Comparison of ENCODE assay signal across 8 cellular contexts in the genomic region with DNA sequence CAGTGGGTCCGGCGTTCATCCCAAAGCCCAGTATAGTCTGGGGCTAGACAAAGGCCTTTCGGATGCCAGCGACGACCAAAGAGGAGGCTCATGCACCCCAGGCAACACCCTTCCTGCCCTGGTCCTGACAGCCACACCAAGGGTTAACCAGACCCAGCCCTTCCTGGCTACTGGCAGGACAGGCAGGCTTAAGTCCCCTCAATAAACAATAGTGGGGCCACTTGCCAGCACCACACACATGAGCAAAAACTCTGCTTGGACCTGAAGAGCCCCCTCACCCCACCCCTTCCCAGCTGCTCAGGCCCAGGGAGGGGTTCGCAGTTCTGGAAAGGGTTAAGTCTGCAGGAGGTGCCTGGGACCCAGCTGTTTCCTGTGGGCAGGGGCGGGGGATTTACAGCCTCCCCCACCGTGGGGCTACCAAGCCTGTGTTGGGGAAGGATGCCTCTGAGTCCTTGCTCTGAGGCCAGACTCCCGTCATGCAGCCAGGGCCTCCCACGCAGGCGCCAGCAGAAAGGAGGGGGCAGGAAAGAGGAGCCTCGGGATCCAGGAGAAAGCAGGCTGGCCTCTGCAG. TPM values are rescaled to one million over a fixed set of nuclear protein-coding genes. Genes with fewer than 3 reads are reported as not detected.
A peak's percentile ranks its signal among the peaks of the same experiment; 100 is the strongest.
DNase-seq lines count a peak whose midpoint lies in the region; ATAC-seq and TF ChIP-seq lines count a peak whose summit lies in the region.

No MANE protein-coding gene starts in this region.

- H3K27me3 ChIP-seq in Loucy (ENCODE audit: insufficient read depth, low read length, poor library complexity, severe bottlenecking) (no peaks in the 10 kb centered on the region), muscle layer of colon (ENCODE audit: control insufficient read depth in 1 of 2, insufficient read depth in 2 of 2, low read length in 2 of 2) (no peaks in the 10 kb centered on the region)

- H3K27ac Mint-ChIP-seq in dendritic cell treated with granulocyte-macrophage colony-stimulating factor and Interleukin-4, amounts not matched to agents 40 ng/mL and 50 ng/mL, for 4 days = peak overlapping the region; percentile 22
- no peak overlapping the region for H3K27ac Mint-ChIP-seq in activated CD4-positive, alpha-beta memory T cell treated with anti-CD3 and anti-CD28 coated beads, Interleukin-2, amount 10 ng/mL, durations not matched to agents 7 days and 5 days

- TF ChIP-seq CTCF in AG10803 (conservative IDR thresholded peaks at IDR 0.05; ENCODE audit: low read length) = no peak
- TF ChIP-seq CTCF in Loucy (conservative IDR thresholded peaks at IDR 0.05; ENCODE audit: low read length) = no peak

- H3K4me3 ChIP-seq in AG10803 (ENCODE audit: low read length) = no peak overlapping the region
- peak overlapping the region; percentile 41 for H3K4me3 ChIP-seq in Loucy (ENCODE audit: low read length, poor library complexity, severe bottlenecking)
- no peak overlapping the region for H3K4me3 ChIP-seq in muscle layer of colon (ENCODE audit: low read depth in 1 of 2, low read length in 2 of 2)

- H3K9me3 ChIP-seq in Loucy (ENCODE audit: insufficient read depth, low read depth, low read length) = no peaks in the 10 kb centered on the region
- no peaks in the 10 kb centered on the region for H3K9me3 ChIP-seq in muscle layer of colon (ENCODE audit: low read length)

- H3K36me3 ChIP-seq in Loucy (ENCODE audit: insufficient read depth, low read length) = no peaks in the 10 kb centered on the region
- H3K36me3 ChIP-seq in muscle layer of colon (ENCODE audit: insufficient read depth, low read length) = no peaks in the 10 kb centered on the region

- H3K4me2 ChIP-seq in Loucy (ENCODE audit: low read depth, low read length, poor library complexity, severe bottlenecking) = peak overlapping the region; percentile 81

- peak overlapping the region; percentile 17 for H3K9ac ChIP-seq in Loucy (ENCODE audit: low read depth, low read length, poor library complexity, severe bottlenecking)
- H3K9ac ChIP-seq in muscle layer of colon (ENCODE audit: low read length) = no peak overlapping the region

- H3K4me1 ChIP-seq in Loucy (ENCODE audit: insufficient read depth, low read length, poor library complexity, severe bottlenecking) = peaks cover 29% of the 10 kb centered on the region
- peaks cover 26% of the 10 kb centered on the region for H3K4me1 ChIP-seq in muscle layer of colon (ENCODE audit: insufficient read depth, low read length)

- no peaks in the 10 kb centered on the region for H3K9me3 Mint-ChIP-seq in dendritic cell treated with granulocyte-macrophage colony-stimulating factor and Interleukin-4, amounts not matched to agents 40 ng/mL and 50 ng/mL, for 4 days
- no peaks in the 10 kb centered on the region for H3K9me3 Mint-ChIP-seq in activated CD4-positive, alpha-beta memory T cell treated with anti-CD3 and anti-CD28 coated beads, Interleukin-2, amount 10 ng/mL, durations not matched to agents 7 days and 5 days

- peak; percentile 67 for DNase-seq in AG10803 (ENCODE audit: low read depth)
- no peak for DNase-seq in activated CD4-positive, alpha-beta memory T cell treated with anti-CD3 and anti-CD28 coated beads, Interleukin-2, amount 10 ng/mL, durations not matched to agents 7 days and 5 days
- DNase-seq in foreskin melanocyte = no peak

- CTCF ChIA-PET in activated CD4-positive, alpha-beta memory T cell treated with anti-CD3 and anti-CD28 coated beads, Interleukin-2, amount 10 ng/mL, durations not matched to agents 7 days and 5 days (lab: Charles Lee) = interaction anchor here (3.9 to 8.2 kb wide), 4 partner anchors 15 to 62 kb away, joined by 36 to 153 read pairs (median 92); partner anchors contain the start of gene PHLDA3

- H3K79me2 ChIP-seq in Loucy (ENCODE audit: insufficient read depth, low read length) = no peaks in the 10 kb centered on the region

- H3K27ac ChIP-seq in muscle layer of colon (ENCODE audit: low read depth, low read length) = peak overlapping the region; percentile 54

- peaks cover 51% of the 10 kb centered on the region for H3K4me1 Mint-ChIP-seq in dendritic cell treated with granulocyte-macrophage colony-stimulating factor and Interleukin-4, amounts not matched to agents 40 ng/mL and 50 ng/mL, for 4 days (ENCODE audit: low read depth)
- H3K4me1 Mint-ChIP-seq in activated CD4-positive, alpha-beta memory T cell treated with anti-CD3 and anti-CD28 coated beads, Interleukin-2, amount 10 ng/mL, durations not matched to agents 7 days and 5 days = peaks cover 49% of the 10 kb centered on the region

- H3K36me3 Mint-ChIP-seq in dendritic cell treated with granulocyte-macrophage colony-stimulating factor and Interleukin-4, amounts not matched to agents 40 ng/mL and 50 ng/mL, for 4 days (ENCODE audit: low read depth) = no peaks in the 10 kb centered on the region
- no peaks in the 10 kb centered on the region for H3K36me3 Mint-ChIP-seq in activated CD4-positive, alpha-beta memory T cell treated with anti-CD3 and anti-CD28 coated beads, Interleukin-2, amount 10 ng/mL, durations not matched to agents 7 days and 5 days (ENCODE audit: low read depth)

- H4K20me1 ChIP-seq in Loucy (ENCODE audit: insufficient read depth, low read length, poor library complexity, severe bottlenecking) = no peaks in the 10 kb centered on the region

- H3F3A ChIP-seq in Loucy (ENCODE audit: low read depth) = no peaks in the 10 kb centered on the region

- H3K4me3 Mint-ChIP-seq in dendritic cell treated with granulocyte-macrophage colony-stimulating factor and Interleukin-4, amounts not matched to agents 40 ng/mL and 50 ng/mL, for 4 days = peak overlapping the region; percentile 8
- H3K4me3 Mint-ChIP-seq in activated CD4-positive, alpha-beta memory T cell treated with anti-CD3 and anti-CD28 coated beads, Interleukin-2, amount 10 ng/mL, durations not matched to agents 7 days and 5 days = no peak overlapping the region

- peak overlapping the region; percentile 61 for H2AFZ ChIP-seq in Loucy (ENCODE audit: low read length)

- H3K9me2 ChIP-seq in Loucy (replicated peaks; ENCODE audit: low read depth, low read length) = no peaks in the 10 kb centered on the region

- intact Hi-C loops in dendritic cell treated with granulocyte-macrophage colony-stimulating factor and Interleukin-4, amounts not matched to agents 40 ng/mL and 50 ng/mL, for 4 days (cut with micrococcal nuclease) = no loop called here

- POLR2A ChIA-PET in activated CD4-positive, alpha-beta memory T cell treated with anti-CD3 and anti-CD28 coated beads, Interleukin-2, amount 10 ng/mL, durations not matched to agents 7 days and 5 days (lab: Charles Lee) = interaction anchor here (1.5 to 3.1 kb wide), 3 partner anchors 18 to 62 kb away, joined by 3 to 12 read pairs (median 5); partner anchors contain the start of gene PHLDA3

- ATAC-seq in GM19035 (IDR thresholded peaks at IDR 0.05; ENCODE audit: unreplicated experiment) (no peak), GM18858 (IDR thresholded peaks at IDR 0.05; ENCODE audit: unreplicated experiment) (no peak)

- H3K27me3 Mint-ChIP-seq in dendritic cell treated with granulocyte-macrophage colony-stimulating factor and Interleukin-4, amounts not matched to agents 40 ng/mL and 50 ng/mL, for 4 days = peaks cover 12% of the 10 kb centered on the region
- peaks cover 18% of the 10 kb centered on the region for H3K27me3 Mint-ChIP-seq in activated CD4-positive, alpha-beta memory T cell treated with anti-CD3 and anti-CD28 coated beads, Interleukin-2, amount 10 ng/mL, durations not matched to agents 7 days and 5 days

RNA-seq across cellular contexts. Expression of gene PHLDA3, which starts 18.2 kb away (rescaled TPM):
- total RNA-seq in activated CD4-positive, alpha-beta memory T cell treated with anti-CD3 and anti-CD28 coated beads, Interleukin-2, amount 10 ng/mL, durations not matched to agents 7 days and 5 days = 10 to 100 TPM in 1 of 2 experiments, 1 to 10 TPM in 1; 9.0 to 11.4 TPM

RNA-seq across cellular contexts. Expression of gene TNNI1, which starts 29.3 kb away (rescaled TPM):
- total RNA-seq in activated CD4-positive, alpha-beta memory T cell treated with anti-CD3 and anti-CD28 coated beads, Interleukin-2, amount 10 ng/mL, durations not matched to agents 7 days and 5 days = not detected

RNA-seq across cellular contexts. Expression of gene LAD1, which starts 51.7 kb away (rescaled TPM):
- total RNA-seq in activated CD4-positive, alpha-beta memory T cell treated with anti-CD3 and anti-CD28 coated beads, Interleukin-2, amount 10 ng/mL, durations not matched to agents 7 days and 5 days = not detected

RNA-seq across cellular contexts. Expression of gene CSRP1, which starts 56.1 kb away (rescaled TPM):
- total RNA-seq in activated CD4-positive, alpha-beta memory T cell treated with anti-CD3 and anti-CD28 coated beads, Interleukin-2, amount 10 ng/mL, durations not matched to agents 7 days and 5 days = 10 to 100 TPM; 77.1 to 77.8 TPM
